In genomic region chr9:4225291-4226119, GRCh38 we compare ENCODE assay signal across 13 cellular contexts.
DNase-seq lines count a peak whose midpoint lies in the region; ATAC-seq, FAIRE-seq and TF ChIP-seq lines count a peak whose summit lies in the region.
"Had no signal": no experiment of that assay in that cellular context is flagged by ENCODE, and none has a peak within 500 bp of the region (broad histone marks: within the 10 kb centered on the region; RNA-seq: fewer than 3 reads in every experiment).

No MANE protein-coding gene starts in this region.

- H3K9me3 ChIP-seq in adrenal gland (replicated peaks in 1 of 3): no peaks in the 10 kb centered on the region

- H3K4me3 Mint-ChIP-seq in activated naive CD4-positive, alpha-beta T cell treated with anti-CD3 and anti-CD28 coated beads, Interleukin-2, amount 50 U/mL, for 24 hours: no peak overlapping the region
- H3K4me3 Mint-ChIP-seq in activated naive CD4-positive, alpha-beta T cell treated with anti-CD3 and anti-CD28 coated beads, Interleukin-2, amount 10 ng/mL, durations not matched to agents 7 days and 5 days: no peak overlapping the region
- H3K4me3 Mint-ChIP-seq: central memory CD8-positive, alpha-beta T cell; T-cell had no signal

- no peak for TF ChIP-seq CTCF in adrenal gland (IDR thresholded peaks at IDR 0.05)

- no peaks in the 10 kb centered on the region for H3K36me3 Mint-ChIP-seq in activated naive CD4-positive, alpha-beta T cell treated with anti-CD3 and anti-CD28 coated beads, Interleukin-2, amount 50 U/mL, for 24 hours
- no peaks in the 10 kb centered on the region for H3K36me3 Mint-ChIP-seq in activated naive CD4-positive, alpha-beta T cell treated with anti-CD3 and anti-CD28 coated beads, Interleukin-2, amount 10 ng/mL, durations not matched to agents 7 days and 5 days
- H3K36me3 Mint-ChIP-seq: T-cell had no signal

- no peaks in the 10 kb centered on the region for H3K27me3 ChIP-seq in adrenal gland

- H3K36me3 ChIP-seq in adrenal gland (replicated peaks in 1 of 2): no peaks in the 10 kb centered on the region

- no peak for ATAC-seq in GM18498 (IDR thresholded peaks at IDR 0.05; ENCODE audit: unreplicated experiment)
- ATAC-seq: K562, T-cell had no signal

- no peak for FAIRE-seq in urothelium cell line (lab: Jason Lieb, UNC)
- FAIRE-seq: K562 had no signal

- no peak for DNase-seq in activated naive CD4-positive, alpha-beta T cell treated with anti-CD3 and anti-CD28 coated beads, Interleukin-2, amount 10 ng/mL, durations not matched to agents 7 days and 5 days
- DNase-seq in OCI-M1 (lab: John Stamatoyannopoulos, UW) (peak; percentile 92), fibroblast of gingiva (ENCODE audit: low read depth) (peak; percentile 69), urothelium cell line (ENCODE audit: low spot score) (peak; percentile 13), adrenal gland (no peak), NCI-H187 (lab: John Stamatoyannopoulos, UW) (no peak)
- DNase-seq: DMS79, T-cell had no signal

- H3K27me3 Mint-ChIP-seq in activated naive CD4-positive, alpha-beta T cell treated with anti-CD3 and anti-CD28 coated beads, Interleukin-2, amount 50 U/mL, for 24 hours: no peaks in the 10 kb centered on the region
- H3K27me3 Mint-ChIP-seq in activated naive CD4-positive, alpha-beta T cell treated with anti-CD3 and anti-CD28 coated beads, Interleukin-2, amount 10 ng/mL, durations not matched to agents 7 days and 5 days: no peaks in the 10 kb centered on the region

- no peak overlapping the region for H3K27ac ChIP-seq in adrenal gland

- CTCF ChIA-PET in activated naive CD4-positive, alpha-beta T cell treated with anti-CD3 and anti-CD28 coated beads, Interleukin-2, amount 10 ng/mL, durations not matched to agents 7 days and 5 days (lab: Charles Lee): interaction anchor here (1.8 kb wide), 1 partner anchor 493 kb away, joined by 6 read pairs; no protein-coding TSS in a partner anchor

- WGBS in adrenal gland, 4 donors: 67 to 78% (median 76%) methylated on average over 7 of the region's 7 CpGs

- no peak for TF ChIP-seq POLR2A in adrenal gland (IDR thresholded peaks at IDR 0.05)

- intact Hi-C loops in adrenal gland (cut with DNase I): no loop called here

- peaks cover 27% of the 10 kb centered on the region for H3K4me1 Mint-ChIP-seq in activated naive CD4-positive, alpha-beta T cell treated with anti-CD3 and anti-CD28 coated beads, Interleukin-2, amount 50 U/mL, for 24 hours
- H3K4me1 Mint-ChIP-seq in activated naive CD4-positive, alpha-beta T cell treated with anti-CD3 and anti-CD28 coated beads, Interleukin-2, amount 10 ng/mL, durations not matched to agents 7 days and 5 days: no peaks in the 10 kb centered on the region
- H3K4me1 Mint-ChIP-seq: central memory CD8-positive, alpha-beta T cell had no signal

- no peak overlapping the region for H3K4me3 ChIP-seq in adrenal gland
- H3K4me3 ChIP-seq: K562, lung had no signal

- no peaks in the 10 kb centered on the region for H3K9me3 Mint-ChIP-seq in activated naive CD4-positive, alpha-beta T cell treated with anti-CD3 and anti-CD28 coated beads, Interleukin-2, amount 50 U/mL, for 24 hours
- no peaks in the 10 kb centered on the region for H3K9me3 Mint-ChIP-seq in activated naive CD4-positive, alpha-beta T cell treated with anti-CD3 and anti-CD28 coated beads, Interleukin-2, amount 10 ng/mL, durations not matched to agents 7 days and 5 days
- H3K9me3 Mint-ChIP-seq: central memory CD8-positive, alpha-beta T cell; T-cell had no signal

- H3K27ac Mint-ChIP-seq in activated naive CD4-positive, alpha-beta T cell treated with anti-CD3 and anti-CD28 coated beads, Interleukin-2, amount 50 U/mL, for 24 hours: peak overlapping the region; percentile 3
- H3K27ac Mint-ChIP-seq in activated naive CD4-positive, alpha-beta T cell treated with anti-CD3 and anti-CD28 coated beads, Interleukin-2, amount 10 ng/mL, durations not matched to agents 7 days and 5 days: no peak overlapping the region
- H3K27ac Mint-ChIP-seq: T-cell had no signal

- no peaks in the 10 kb centered on the region for H3K4me1 ChIP-seq in adrenal gland (replicated peaks in 1 of 2)

Comparison
In these comparisons a context has a peak if more than half of its experiments do, and no peak if none do; other contexts are left out.
1. DNase-seq: peak in OCI-M1 (single experiment), fibroblast of gingiva (single experiment) and urothelium cell line (single experiment); none in activated naive CD4-positive, alpha-beta T cell treated with anti-CD3 and anti-CD28 coated beads, Interleukin-2, amount 10 ng/mL, durations not matched to agents 7 days and 5 days (single experiment), adrenal gland (0 of 7) and NCI-H187 (0 of 2).